Comparison of ENCODE assay signal across 14 cellular contexts in genomic region chr1:10146391-10146790, GRCh38.
DNase-seq lines count a peak whose midpoint lies in the region; ATAC-seq lines count a peak whose summit lies in the region.
"Had no signal": no experiment of that assay in that cellular context is flagged by ENCODE, and none has a peak within 500 bp of the region (broad histone marks: within the 10 kb centered on the region; RNA-seq: fewer than 3 reads in every experiment).

No MANE protein-coding gene starts in this region.

- whole genome bisulfite sequencing in mesendoderm (ENCODE audit: extremely low coverage, insufficient coverage, low lambda C conversion rate): no CpG with 5 or more reads among the region's 8 CpGs

- ATAC-seq in GM21447 (IDR thresholded peaks at IDR 0.05; ENCODE audit: unreplicated experiment): no peak

- no peak overlapping the region for H2BK15ac ChIP-seq in mesendoderm (replicated peaks; ENCODE audit: low read depth)

- no peaks in the 10 kb centered on the region for H3K79me1 ChIP-seq in mesendoderm (ENCODE audit: low read length)

- H2AK5ac ChIP-seq in mesendoderm (ENCODE audit: low read length): no peak overlapping the region

- H3K27me3 ChIP-seq in mesendoderm (ENCODE audit: insufficient read depth, low read length, poor library complexity): no peaks in the 10 kb centered on the region

- DNase-seq in EH (ENCODE audit: low read depth): peak; percentile 22
- peak; percentile 57 for DNase-seq in M059J (ENCODE audit: low read depth)
- peak; percentile 39 for DNase-seq in mesendoderm
- DNase-seq in MV-4-11 (lab: John Stamatoyannopoulos, UW): no peak
- no peak for DNase-seq in stimulated activated CD4-positive, alpha-beta T cell treated with anti-CD3 and anti-CD28 coated beads, Interleukin-12 subunit alpha, Interleukin-12 subunit beta, amount 100 ng/mL, for 4 hours
- DNase-seq in NCI-H1105 (lab: John Stamatoyannopoulos, UW): no peak
- DNase-seq: CD8-positive, alpha-beta memory T cell; DMS53; GDM1; GM23248; H9; KG1 had no signal

- no peak overlapping the region for H4K5ac ChIP-seq in mesendoderm (ENCODE audit: low read length)

- H2BK5ac ChIP-seq in mesendoderm (ENCODE audit: low read length): no peak overlapping the region

- no peak overlapping the region for H3K4ac ChIP-seq in mesendoderm (ENCODE audit: low read depth, low read length)

- no peaks in the 10 kb centered on the region for H3K4me1 ChIP-seq in mesendoderm (ENCODE audit: control insufficient read depth, low read depth, low read length)

- H3K36me3 ChIP-seq in mesendoderm (ENCODE audit: control insufficient read depth, insufficient read depth, low read length): no peaks in the 10 kb centered on the region

- H3K27ac ChIP-seq in mesendoderm (ENCODE audit: low read depth, low read length): no peak overlapping the region
- H3K27ac ChIP-seq: C4-2B, GM23248 had no signal

- no peak overlapping the region for H3K9ac ChIP-seq in mesendoderm (ENCODE audit: low read length)
- H3K9ac ChIP-seq: GM23248 had no signal

- H3K4me2 ChIP-seq in mesendoderm (ENCODE audit: low read length): no peak overlapping the region

- no peak overlapping the region for H3K4me3 ChIP-seq in mesendoderm (ENCODE audit: low read length)
- H3K4me3 ChIP-seq: GM23248 had no signal

- no peak overlapping the region for H3K23ac ChIP-seq in mesendoderm (ENCODE audit: low read length)

- H3K56ac ChIP-seq in mesendoderm (ENCODE audit: low read length): no peak overlapping the region

- H3K18ac ChIP-seq in mesendoderm (ENCODE audit: low read length): no peak overlapping the region

- no peak overlapping the region for H2BK120ac ChIP-seq in mesendoderm (ENCODE audit: low read depth, low read length)

- H4K8ac ChIP-seq in mesendoderm (ENCODE audit: low read depth, low read length): no peak overlapping the region

- H3K79me2 ChIP-seq in mesendoderm (ENCODE audit: control insufficient read depth, insufficient read depth, low read length): no peaks in the 10 kb centered on the region

Comparison
In these comparisons a context has a peak if more than half of its experiments do, and no peak if none do; other contexts are left out.
1. DNase-seq: peak in EH (single experiment), M059J (single experiment) and mesendoderm (single experiment); none in MV-4-11 (single experiment), stimulated activated CD4-positive, alpha-beta T cell treated with anti-CD3 and anti-CD28 coated beads, Interleukin-12 subunit alpha, Interleukin-12 subunit beta, amount 100 ng/mL, for 4 hours (single experiment) and NCI-H1105 (single experiment).